17 cellular contexts compared by ENCODE assay signal in genomic region chr3:15346516-15346915, GRCh38. TPM values are rescaled to one million over a fixed set of nuclear protein-coding genes. Genes with fewer than 3 reads are reported as not detected.
DNase-seq lines count a peak whose midpoint lies in the region; ATAC-seq and TF ChIP-seq lines count a peak whose summit lies in the region.
"Had no signal": no experiment of that assay in that cellular context is flagged by ENCODE, and none has a peak within 500 bp of the region (broad histone marks: within the 10 kb centered on the region; RNA-seq: fewer than 3 reads in every experiment).

No MANE protein-coding gene starts in this region.

- intact Hi-C loops in activated CD4-positive, alpha-beta T cell treated with anti-CD3 and anti-CD28 coated beads, Interleukin-2, amount 10 ng/mL, durations not matched to agents 24 days and 14 days (cut with micrococcal nuclease), result no loop called here
- intact Hi-C loops in dendritic cell treated with granulocyte-macrophage colony-stimulating factor and Interleukin-4, amounts not matched to agents 40 ng/mL and 50 ng/mL, for 4 days (cut with micrococcal nuclease), result no loop called here

- no peaks in the 10 kb centered on the region for H4K20me1 ChIP-seq in OCI-LY3 (ENCODE audit: insufficient read depth, low read length)

- peak overlapping the region; percentile 51; the same call in 1 of the 2 replicates for H3K9ac ChIP-seq in OCI-LY3 (ENCODE audit: low read length)

- H3K4me1 ChIP-seq in OCI-LY3 (ENCODE audit: low read length), result peaks cover 75% of the 10 kb centered on the region

- no peak overlapping the region for H3K27ac Mint-ChIP-seq in activated CD4-positive, alpha-beta T cell treated with anti-CD3 and anti-CD28 coated beads, Interleukin-2, amount 10 ng/mL, durations not matched to agents 24 days and 14 days
- H3K27ac Mint-ChIP-seq in dendritic cell treated with granulocyte-macrophage colony-stimulating factor and Interleukin-4, amounts not matched to agents 40 ng/mL and 50 ng/mL, for 4 days, result peak overlapping the region; percentile 15
- peak overlapping the region; percentile 85 for H3K27ac Mint-ChIP-seq in stimulated activated naive B cell treated with anti-CD40 and anti-IgM and Interleukin-4, amounts not matched to agents 10 μg/mL and 1 μg/mL and 100 μg/mL, for 72 hours

- H3K9me3 Mint-ChIP-seq in activated CD4-positive, alpha-beta T cell treated with anti-CD3 and anti-CD28 coated beads, Interleukin-2, amount 10 ng/mL, durations not matched to agents 24 days and 14 days, result peaks cover 11% of the 10 kb centered on the region
- H3K9me3 Mint-ChIP-seq in dendritic cell treated with granulocyte-macrophage colony-stimulating factor and Interleukin-4, amounts not matched to agents 40 ng/mL and 50 ng/mL, for 4 days, result no peaks in the 10 kb centered on the region
- peaks cover 5 to 11% of the 10 kb centered on the region in 2 donors for H3K9me3 Mint-ChIP-seq in stimulated activated naive B cell treated with anti-CD40 and anti-IgM and Interleukin-4, amounts not matched to agents 10 μg/mL and 1 μg/mL and 100 μg/mL, for 72 hours

- in situ Hi-C loops in KBM-7 (cut with MboI; ENCODE audit: low pct_unique_long_range_greater_than_20kb, low sequenced_read_pairs), result no loop called here

- peaks cover 11% of the 10 kb centered on the region for H3K36me3 Mint-ChIP-seq in activated CD4-positive, alpha-beta T cell treated with anti-CD3 and anti-CD28 coated beads, Interleukin-2, amount 10 ng/mL, durations not matched to agents 24 days and 14 days (ENCODE audit: low read depth)
- no peaks in the 10 kb centered on the region for H3K36me3 Mint-ChIP-seq in dendritic cell treated with granulocyte-macrophage colony-stimulating factor and Interleukin-4, amounts not matched to agents 40 ng/mL and 50 ng/mL, for 4 days (ENCODE audit: low read depth)
- peaks cover 11 to 18% of the 10 kb centered on the region in 2 donors for H3K36me3 Mint-ChIP-seq in stimulated activated naive B cell treated with anti-CD40 and anti-IgM and Interleukin-4, amounts not matched to agents 10 μg/mL and 1 μg/mL and 100 μg/mL, for 72 hours

- peak overlapping the region; percentile 41 for H3K4me3 Mint-ChIP-seq in activated CD4-positive, alpha-beta T cell treated with anti-CD3 and anti-CD28 coated beads, Interleukin-2, amount 10 ng/mL, durations not matched to agents 24 days and 14 days
- H3K4me3 Mint-ChIP-seq in dendritic cell treated with granulocyte-macrophage colony-stimulating factor and Interleukin-4, amounts not matched to agents 40 ng/mL and 50 ng/mL, for 4 days, result no peak overlapping the region
- H3K4me3 Mint-ChIP-seq in stimulated activated naive B cell treated with anti-CD40 and anti-IgM and Interleukin-4, amounts not matched to agents 10 μg/mL and 1 μg/mL and 100 μg/mL, for 72 hours, result no peak overlapping the region

- no peak for ATAC-seq in stimulated activated naive B cell treated with anti-CD40 and anti-IgM and Interleukin-4, amounts not matched to agents 10 μg/mL and 1 μg/mL and 100 μg/mL, for 72 hours (replicated peaks)
- ATAC-seq in HG03565 (IDR thresholded peaks at IDR 0.05; ENCODE audit: unreplicated experiment), result no peak

- peaks cover 30% of the 10 kb centered on the region for H3K4me1 Mint-ChIP-seq in activated CD4-positive, alpha-beta T cell treated with anti-CD3 and anti-CD28 coated beads, Interleukin-2, amount 10 ng/mL, durations not matched to agents 24 days and 14 days
- peaks cover 71% of the 10 kb centered on the region for H3K4me1 Mint-ChIP-seq in dendritic cell treated with granulocyte-macrophage colony-stimulating factor and Interleukin-4, amounts not matched to agents 40 ng/mL and 50 ng/mL, for 4 days (ENCODE audit: low read depth)
- peaks cover 36 to 68% of the 10 kb centered on the region in 2 donors for H3K4me1 Mint-ChIP-seq in stimulated activated naive B cell treated with anti-CD40 and anti-IgM and Interleukin-4, amounts not matched to agents 10 μg/mL and 1 μg/mL and 100 μg/mL, for 72 hours

- no peak for DNase-seq in activated CD4-positive, alpha-beta T cell treated with anti-CD3 and anti-CD28 coated beads, Interleukin-2, amount 10 ng/mL, durations not matched to agents 24 days and 14 days
- no peak for DNase-seq in activated CD4-positive, alpha-beta T cell treated with anti-CD3 and anti-CD28 coated beads for 48 hours
- DNase-seq in stimulated activated naive B cell treated with anti-CD40 and anti-IgM and Interleukin-4, amounts not matched to agents 10 μg/mL and 1 μg/mL and 100 μg/mL, for 72 hours, result no peak
- DNase-seq in KBM-7, result no peak
- DNase-seq in A172 (ENCODE audit: low spot score), result no peak
- DNase-seq: 8988T, C1 segment of cervical spinal cord, DMS79, GDM1, MV-4-11, NCI-H1436, NCI-H2029 treated with DMSO at 0.1 percent for 48 hours, NCI-H510A, SIG-M5 had no signal

- H3K4me3 ChIP-seq in OCI-LY3 (ENCODE audit: low read length), result no peak overlapping the region

- H3K27ac ChIP-seq in OCI-LY3 (ENCODE audit: low read length), result peak overlapping the region; percentile 97

- TF ChIP-seq CTCF in OCI-LY3 (IDR thresholded peaks at IDR 0.05; ENCODE audit: low read depth, low read length), result no peak

- peaks cover 7% of the 10 kb centered on the region for H3K36me3 ChIP-seq in OCI-LY3 (replicated peaks; ENCODE audit: low read depth, low read length)

- H3K27me3 Mint-ChIP-seq in activated CD4-positive, alpha-beta T cell treated with anti-CD3 and anti-CD28 coated beads, Interleukin-2, amount 10 ng/mL, durations not matched to agents 24 days and 14 days, result peaks cover 18% of the 10 kb centered on the region
- peaks cover 9% of the 10 kb centered on the region for H3K27me3 Mint-ChIP-seq in dendritic cell treated with granulocyte-macrophage colony-stimulating factor and Interleukin-4, amounts not matched to agents 40 ng/mL and 50 ng/mL, for 4 days
- H3K27me3 Mint-ChIP-seq in stimulated activated naive B cell treated with anti-CD40 and anti-IgM and Interleukin-4, amounts not matched to agents 10 μg/mL and 1 μg/mL and 100 μg/mL, for 72 hours, result no peaks in the 10 kb centered on the region

- H3K9me3 ChIP-seq in OCI-LY3 (ENCODE audit: insufficient read depth, low read length), result peaks cover 8% of the 10 kb centered on the region; the same call in 1 of the 2 replicates

- 0 out of 2 replicates have a peak overlapping the region, but pooled peaks have one; percentile 76 for H2AFZ ChIP-seq in OCI-LY3 (ENCODE audit: low read depth, low read length)

- no peaks in the 10 kb centered on the region for H3K27me3 ChIP-seq in OCI-LY3 (ENCODE audit: low read depth, low read length)

- H3K4me2 ChIP-seq in OCI-LY3 (ENCODE audit: low read length), result peak overlapping the region; percentile 46

- no peaks in the 10 kb centered on the region for H3K79me2 ChIP-seq in OCI-LY3 (ENCODE audit: low read length)

RNA-seq across cellular contexts. Expression of gene SH3BP5, which starts 14.1 kb away (rescaled TPM):
- 19.5 and 19.8 TPM in 2 replicates for total RNA-seq in activated CD4-positive, alpha-beta T cell treated with anti-CD3 and anti-CD28 coated beads, Interleukin-2, amount 10 ng/mL, durations not matched to agents 24 days and 14 days
- 85.4 and 90.2 TPM in 2 replicates for total RNA-seq in A172 (2014; rRNA removed; shearing (Covaris generic))
